In genomic region chr18:63775166-63775730, GRCh38 we compare ENCODE assay signal across 14 cellular contexts. TPM values are rescaled to one million over a fixed set of nuclear protein-coding genes. Genes with fewer than 3 reads are reported as not detected.
DNase-seq lines count a peak whose midpoint lies in the region; ATAC-seq and TF ChIP-seq lines count a peak whose summit lies in the region.
"Had no signal": no experiment of that assay in that cellular context is flagged by ENCODE, and none has a peak within 500 bp of the region (broad histone marks: within the 10 kb centered on the region; RNA-seq: fewer than 3 reads in every experiment).

Gene SERPINB7, plus strand, starts transcription at chr18:63775418. Its CDS starts 6,955 bp downstream, at chr18:63782373.

- DNase-seq in GM03348 (ENCODE audit: low spot score): peak; percentile 51
- DNase-seq in RPMI7951 (ENCODE audit: low read depth): peak; percentile 64
- DNase-seq in fibroblast of gingiva (ENCODE audit: low read depth): peak; percentile 54
- DNase-seq in pons (ENCODE audit: low spot score): peak; percentile 12
- DNase-seq in activated naive CD4-positive, alpha-beta T cell (lab: John Stamatoyannopoulos, UW): no peak
- no peak for DNase-seq in hypothalamus (lab: John Stamatoyannopoulos, UW)
- no peak for DNase-seq in psoas muscle
- DNase-seq: activated CD4-positive, alpha-beta memory T cell treated with anti-CD3 and anti-CD28 coated beads for 36 hours; Calu3; NCI-H1694; pancreas; stimulated activated naive CD4-positive, alpha-beta T cell had no signal

- no peaks in the 10 kb centered on the region for H3K4me1 ChIP-seq in psoas muscle
- H3K4me1 ChIP-seq: pancreas had no signal

- no peak for TF ChIP-seq CTCF in psoas muscle (IDR thresholded peaks at IDR 0.05)

- WGBS in psoas muscle, 3 donors: 72 to 77% (median 76%) methylated on average over 2 of the region's 2 CpGs

- intact Hi-C loops in psoas muscle (cut with DNase I): no loop called here

- H3K4me3 ChIP-seq in psoas muscle: no peak within 1 kb of the TSS
- H3K4me3 ChIP-seq: lung, pancreas had no signal

- H3K36me3 ChIP-seq in psoas muscle (ENCODE audit: insufficient read depth in 1 of 2, low read depth in 1 of 2): no peaks in the 10 kb centered on the region
- H3K36me3 ChIP-seq: pancreas had no signal

- H3K9me3 ChIP-seq in psoas muscle: no peaks in the 10 kb centered on the region
- H3K9me3 ChIP-seq: pancreas had no signal

- H3K27me3 ChIP-seq in psoas muscle (ENCODE audit: insufficient read depth in 3 of 3, low read length in 2 of 3): no peaks in the 10 kb centered on the region

- ATAC-seq in HG02798 (IDR thresholded peaks at IDR 0.05; ENCODE audit: poor library complexity, unreplicated experiment) (no peak), psoas muscle (no peak)
- ATAC-seq: pancreas had no signal

- H3K27ac ChIP-seq in psoas muscle: no peak within 1 kb of the TSS
- H3K27ac ChIP-seq: pancreas had no signal

RNA-seq across cellular contexts. Expression of gene SERPINB7, which starts in this region (rescaled TPM):
- 10.0 and 13.1 TPM in 2 replicates for total RNA-seq in RPMI7951 (2014; rRNA removed; shearing (Covaris generic))
- not detected for total RNA-seq in psoas muscle
- polyA plus RNA-seq in psoas muscle: not detected
- total RNA-seq: activated CD4-positive, alpha-beta memory T cell treated with anti-CD3 and anti-CD28 coated beads for 36 hours; pancreas had no signal
- polyA plus RNA-seq: pancreas had no signal

Comparison
In these comparisons a context has a peak if more than half of its experiments do, and no peak if none do; other contexts are left out.
1. RNA of gene SERPINB7 (total RNA-seq): 10.0 to 13.1 TPM in RPMI7951; not detected in psoas muscle; every median in the first group is over 10 times any median in the second.
2. DNase-seq: peak in GM03348 (single experiment), RPMI7951 (single experiment), fibroblast of gingiva (single experiment) and pons (single experiment); none in activated naive CD4-positive, alpha-beta T cell (0 of 4), hypothalamus (0 of 51) and psoas muscle (0 of 2).